In the genomic region with DNA sequence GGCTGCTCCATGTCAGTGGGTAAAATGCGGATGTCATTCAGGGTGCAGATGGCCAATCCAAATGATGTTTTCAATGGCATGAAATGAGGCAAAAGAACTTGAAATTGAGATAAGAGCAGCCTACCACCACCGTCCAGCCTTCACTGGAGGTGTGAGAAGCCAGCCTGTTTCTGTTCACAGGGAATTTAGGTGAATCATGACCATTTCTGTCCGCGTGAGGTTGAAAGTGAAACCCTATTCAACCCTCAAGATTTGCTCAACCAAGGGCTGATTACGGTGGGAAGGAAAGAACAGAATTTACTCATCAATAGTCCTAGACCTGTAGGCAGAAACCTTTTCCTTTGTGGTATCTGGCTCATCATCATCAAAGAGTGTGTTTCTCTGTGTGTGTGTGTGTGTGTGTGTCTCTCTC, we compare ENCODE assay signal across 8 cellular contexts.
DNase-seq lines count a peak whose midpoint lies in the region; ATAC-seq and TF ChIP-seq lines count a peak whose summit lies in the region.

No MANE protein-coding gene starts in this region.

- H3K36me3 Mint-ChIP-seq in naive thymus-derived CD8-positive, alpha-beta T cell = no peaks in the 10 kb centered on the region

- H3K27me3 ChIP-seq in uterus = no peaks in the 10 kb centered on the region

- TF ChIP-seq CTCF in uterus (IDR thresholded peaks at IDR 0.05) = no peak

- H3K36me3 ChIP-seq in uterus = no peaks in the 10 kb centered on the region

- POLR2A ChIA-PET in naive thymus-derived CD8-positive, alpha-beta T cell (lab: Charles Lee) = no interaction called here

- H3K27me3 Mint-ChIP-seq in naive thymus-derived CD8-positive, alpha-beta T cell = no peaks in the 10 kb centered on the region

- H3K4me1 ChIP-seq in uterus = no peaks in the 10 kb centered on the region

- no peak overlapping the region for H3K4me3 ChIP-seq in uterus

- intact Hi-C loops in uterus (cut with DNase I; ENCODE audit: low total_unique reads) = no loop called here

- peak; percentile 33 to 52 for DNase-seq in activated CD4-positive, alpha-beta T cell treated with anti-CD3 and anti-CD28 coated beads for 24 hours (ENCODE audit: low read depth in 2 of 2)
- DNase-seq in naive thymus-derived CD8-positive, alpha-beta T cell = peak in 4 of 10 donors; percentile 4 to 34 (median 20)
- DNase-seq in dedifferentiated amniotic fluid mesenchymal stem cell (ENCODE audit: extremely low spot score) = no peak
- no peak for DNase-seq in uterus
- DNase-seq in NCI-H187 (lab: John Stamatoyannopoulos, UW) = no peak
- no peak for DNase-seq in GF-D8 (lab: John Stamatoyannopoulos, UW)

- peak overlapping the region in 6 of 10 donors; percentile 19 to 85 (median 56) for H3K27ac Mint-ChIP-seq in naive thymus-derived CD8-positive, alpha-beta T cell

- peaks cover 0 to 3% (median 0%) of the 10 kb centered on the region in 9 donors for H3K9me3 Mint-ChIP-seq in naive thymus-derived CD8-positive, alpha-beta T cell

- TF ChIP-seq POLR2A in uterus (IDR thresholded peaks at IDR 0.05) = no peak

- H3K4me1 Mint-ChIP-seq in naive thymus-derived CD8-positive, alpha-beta T cell = peaks cover 7 to 22% (median 17%) of the 10 kb centered on the region in 4 donors

- peak; percentile 92 for ATAC-seq in GM18511 (IDR thresholded peaks at IDR 0.05; ENCODE audit: unreplicated experiment)
- ATAC-seq in HG02884 (IDR thresholded peaks at IDR 0.05; ENCODE audit: unreplicated experiment) = peak; percentile 86
- ATAC-seq in naive thymus-derived CD8-positive, alpha-beta T cell = peak; percentile 82 to 87

- H3K9me3 ChIP-seq in uterus = no peaks in the 10 kb centered on the region

- peak overlapping the region; percentile 10 to 69 (median 59) for H3K4me3 Mint-ChIP-seq in naive thymus-derived CD8-positive, alpha-beta T cell

- H3K27ac ChIP-seq in uterus = no peak overlapping the region

Comparison
In these comparisons a context has a peak if more than half of its experiments do, and no peak if none do; other contexts are left out.
1. DNase-seq: peak in activated CD4-positive, alpha-beta T cell treated with anti-CD3 and anti-CD28 coated beads for 24 hours (2 of 2); none in dedifferentiated amniotic fluid mesenchymal stem cell (single experiment), uterus (0 of 2), NCI-H187 (0 of 2) and GF-D8 (single experiment).
2. Peak in every context shown above with its lines, with median percentiles within 50 percentile points of each other: ATAC-seq.